In the genomic region with DNA sequence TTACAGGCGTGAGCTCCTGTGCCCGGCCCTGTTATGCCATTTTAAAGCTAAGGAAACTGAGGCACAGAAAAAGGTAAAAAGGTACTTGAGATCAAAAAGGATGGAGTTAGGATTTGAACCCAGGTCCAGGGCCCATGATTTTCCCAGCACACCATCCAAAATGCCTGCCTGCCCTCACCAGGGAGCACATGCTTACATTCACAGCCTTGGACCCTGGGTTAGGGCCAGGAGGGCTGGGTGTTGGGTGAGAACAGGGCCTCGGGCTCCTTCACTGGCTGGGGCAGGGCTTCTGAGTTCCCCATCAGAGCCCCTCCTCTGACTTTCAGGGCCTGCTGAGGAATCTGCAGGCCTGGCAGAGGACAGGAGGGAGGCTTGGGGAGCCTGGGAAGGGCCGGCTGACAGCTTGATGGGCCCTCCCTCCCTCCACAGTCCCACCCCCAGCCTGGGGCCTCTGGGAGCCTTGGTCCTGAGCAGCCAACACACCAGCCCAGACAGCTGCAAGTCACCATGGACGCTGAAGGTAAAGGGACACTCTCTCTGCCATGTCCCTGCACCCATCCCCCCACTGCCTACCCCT, we compare ENCODE assay signal across 8 cellular contexts. TPM values are rescaled to one million over a fixed set of nuclear protein-coding genes. Genes with fewer than 3 reads are reported as not detected.
DNase-seq lines count a peak whose midpoint lies in the region; ATAC-seq, FAIRE-seq and TF ChIP-seq lines count a peak whose summit lies in the region.

TSS of gene QPRT (plus strand) at position 490 of the 577 bp plus-strand sequence. CDS start at position 508, 18 bp downstream.

- H3K36me3 ChIP-seq in endocrine pancreas (ENCODE audit: control insufficient read depth, insufficient read depth, low read length) (no peaks in the 10 kb centered on the region), mesodermal cell (ENCODE audit: control insufficient read depth, insufficient read depth, low read length) (peaks cover 15% of the 10 kb centered on the region)

- TF ChIP-seq CTCF in AG04450 (IDR thresholded peaks at IDR 0.05; ENCODE audit: low read depth, low read length): no peak

- WGBS in mesodermal cell (ENCODE audit: insufficient coverage in 2 of 2), 2 experiments: 43 to 62% methylated on average over 3 to 4 of the region's 5 CpGs

- no peaks in the 10 kb centered on the region for H3K4me1 ChIP-seq in endocrine pancreas (ENCODE audit: control insufficient read depth, insufficient read depth, low read length)
- H3K4me1 ChIP-seq in mesodermal cell (ENCODE audit: control insufficient read depth, insufficient read depth, low read length, poor library complexity, severe bottlenecking): peaks cover 9% of the 10 kb centered on the region

- ATAC-seq in GM18498 (IDR thresholded peaks at IDR 0.05; ENCODE audit: unreplicated experiment) (peak; percentile 51), GM18907 (IDR thresholded peaks at IDR 0.05; ENCODE audit: unreplicated experiment) (no peak)

- H3K27ac ChIP-seq in AG04450 (ENCODE audit: low read depth, low read length) (peak within 1 kb of the TSS; percentile 61), mesodermal cell (ENCODE audit: low read depth, low read length, severe bottlenecking) (peak within 1 kb of the TSS; percentile 93)

- CTCF ChIA-PET in AG04450 (lab: Charles Lee): no interaction called here

- DNase-seq in AG04450 (ENCODE audit: low read depth, low spot score) (no peak), SHP77 treated with DMSO at 0.1 percent for 48 hours (lab: John Stamatoyannopoulos, UW) (peak; percentile 22), urothelium cell line (ENCODE audit: low spot score) (peak; percentile 75), NCI-H748 (lab: John Stamatoyannopoulos, UW; ENCODE audit: unreplicated experiment) (no peak)

- H3K4me3 ChIP-seq in AG04450 (ENCODE audit: low read depth, low read length): peak within 1 kb of the TSS; percentile 55
- peak within 1 kb of the TSS; percentile 5 for H3K4me3 ChIP-seq in endocrine pancreas (ENCODE audit: control insufficient read depth, insufficient read depth, low read length)
- peak within 1 kb of the TSS; percentile 57 for H3K4me3 ChIP-seq in mesodermal cell (ENCODE audit: extremely low read depth, insufficient read depth, low read length, poor library complexity, severe bottlenecking)

- H3K27me3 ChIP-seq in AG04450 (ENCODE audit: control insufficient read depth, insufficient read depth, low read length) (no peaks in the 10 kb centered on the region), endocrine pancreas (ENCODE audit: control insufficient read depth, insufficient read depth, low read length) (no peaks in the 10 kb centered on the region)

- POLR2A ChIA-PET in AG04450 (lab: Yijun Ruan, JAX): interaction anchor here (0.6 kb wide), 1 partner anchor 26 kb away, joined by 3 read pairs; no protein-coding TSS in a partner anchor

- H3K9me3 ChIP-seq in AG04450 (ENCODE audit: control insufficient read depth, insufficient read depth, low read length) (no peaks in the 10 kb centered on the region; the same call in 1 of the 2 replicates), endocrine pancreas (ENCODE audit: control insufficient read depth, low read length) (no peaks in the 10 kb centered on the region), mesodermal cell (ENCODE audit: control insufficient read depth, low read length) (no peaks in the 10 kb centered on the region)

- no peak within 1 kb of the TSS for H3K9ac ChIP-seq in endocrine pancreas (ENCODE audit: control insufficient read depth, insufficient read depth, low read length)

- no peak for FAIRE-seq in urothelium cell line (lab: Jason Lieb, UNC)

RNA-seq across cellular contexts. Expression of gene QPRT, which starts in this region (rescaled TPM):
- 16.0 and 16.6 TPM in 2 replicates for polyA plus RNA-seq in AG04450 (2011; rRNA removed)
- 12.5 and 21.5 TPM in 2 replicates for polyA minus RNA-seq in AG04450 (2011; rRNA and poly(A)+ RNA removed)
- 103 TPM for polyA plus RNA-seq in mesodermal cell (2013, experiment 1 of 2)
- 96.7 TPM for polyA plus RNA-seq in mesodermal cell (2013, experiment 2 of 2)

Comparison
In these comparisons a context has a peak if more than half of its experiments do, and no peak if none do; other contexts are left out.
1. DNase-seq: peak in SHP77 treated with DMSO at 0.1 percent for 48 hours (single experiment) and urothelium cell line (single experiment); none in AG04450 (single experiment) and NCI-H748 (single experiment).
2. H3K4me3 ChIP-seq: peak in every context shown above with its lines; median percentile 57 in mesodermal cell; 55 in AG04450; 5 in endocrine pancreas.